Comparison of ENCODE assay signal across 15 cellular contexts in genomic region chr9:101848485-101848919, GRCh38.
DNase-seq lines count a peak whose midpoint lies in the region; ATAC-seq lines count a peak whose summit lies in the region.
"Had no signal": no experiment of that assay in that cellular context is flagged by ENCODE, and none has a peak within 500 bp of the region (broad histone marks: within the 10 kb centered on the region; RNA-seq: fewer than 3 reads in every experiment).

No MANE protein-coding gene starts in this region.

- no peak for ATAC-seq in HG02973 (IDR thresholded peaks at IDR 0.05; ENCODE audit: unreplicated experiment)
- ATAC-seq: A549; stimulated activated naive CD8-positive, alpha-beta T cell treated with anti-CD3 and anti-CD28 coated beads, Interleukin-15, Interleukin-2, amounts not matched to agents 100 U/mL and 50 U/mL, for 24 hours had no signal

- DNase-seq in NCI-H510A treated with DMSO at 0.1 percent for 48 hours (lab: John Stamatoyannopoulos, UW) (peak; percentile 7), NCI-H510A (lab: John Stamatoyannopoulos, UW) (no peak), NCI-H69 (lab: John Stamatoyannopoulos, UW) (peak; percentile 44), fibroblast of the conjunctiva (ENCODE audit: low read depth) (peak; percentile 41), stromal cell of bone marrow (ENCODE audit: low read depth) (peak; percentile 69), NCI-H1417 (lab: John Stamatoyannopoulos, UW) (no peak), GM19238 (ENCODE audit: insufficient read length, low spot score) (no peak)
- DNase-seq: activated CD8-positive, alpha-beta memory T cell treated with anti-CD3 and anti-CD28 coated beads for 24 hours; CD4-positive, alpha-beta T cell; effector CD4-positive, alpha-beta T cell; GDM1; KG1; stimulated activated naive CD8-positive, alpha-beta T cell treated with anti-CD3 and anti-CD28 coated beads, Interleukin-15, Interleukin-2, amounts not matched to agents 100 U/mL and 50 U/mL, for 24 hours had no signal

Comparison
In these comparisons a context has a peak if more than half of its experiments do, and no peak if none do; other contexts are left out.
1. DNase-seq: peak in NCI-H510A treated with DMSO at 0.1 percent for 48 hours (single experiment), NCI-H69 (single experiment), fibroblast of the conjunctiva (single experiment) and stromal cell of bone marrow (single experiment); none in NCI-H510A (single experiment), NCI-H1417 (0 of 3) and GM19238 (single experiment).